In genomic region chr17:75078097-75079022, GRCh38 we compare ENCODE assay signal across 9 cellular contexts. TPM values are rescaled to one million over a fixed set of nuclear protein-coding genes. Genes with fewer than 3 reads are reported as not detected.
DNase-seq lines count a peak whose midpoint lies in the region; ATAC-seq and TF ChIP-seq lines count a peak whose summit lies in the region.
"Had no signal": no experiment of that assay in that cellular context is flagged by ENCODE, and none has a peak within 500 bp of the region (broad histone marks: within the 10 kb centered on the region; RNA-seq: fewer than 3 reads in every experiment).

No MANE protein-coding gene starts in this region.

- H3K36me3 ChIP-seq in adrenal gland (replicated peaks in 1 of 2), result no peaks in the 10 kb centered on the region

- peak overlapping the region; percentile 51 for H3K27ac Mint-ChIP-seq in type B pancreatic cell

- WGBS in adrenal gland, 4 donors, result 32 to 54% (median 47%) methylated on average over 12 to 19 of the region's 19 CpGs

- TF ChIP-seq POLR2A in adrenal gland (IDR thresholded peaks at IDR 0.05), result no peak

- H3K4me1 Mint-ChIP-seq in type B pancreatic cell (ENCODE audit: unreplicated experiment), result peaks cover 10% of the 10 kb centered on the region

- peaks cover 14 to 35% of the 10 kb centered on the region in 2 donors for H3K4me1 ChIP-seq in adrenal gland (replicated peaks in 1 of 2)

- ATAC-seq in HG02642 (IDR thresholded peaks at IDR 0.05; ENCODE audit: poor library complexity, unreplicated experiment) (peak; percentile 39), HG03039 (IDR thresholded peaks at IDR 0.05; ENCODE audit: unreplicated experiment) (no peak)

- H3K27ac ChIP-seq in adrenal gland, result peak overlapping the region in 2 of 5 donors; percentile 8 to 38
- H3K27ac ChIP-seq: VCaP had no signal

- H3K4me3 Mint-ChIP-seq in type B pancreatic cell, result no peak overlapping the region

- no peaks in the 10 kb centered on the region for H3K36me3 Mint-ChIP-seq in type B pancreatic cell

- H3K27me3 Mint-ChIP-seq in type B pancreatic cell, result no peaks in the 10 kb centered on the region

- DNase-seq in GM04504 (ENCODE audit: low read depth) (peak; percentile 45), adrenal gland (peak in 5 of 7 donors; percentile 44 to 63 (median 47)), kidney tubule cell (ENCODE audit: low spot score) (peak; percentile 95), type B pancreatic cell (ENCODE audit: extremely low spot score, unreplicated experiment) (no peak), OCI-M1 (lab: John Stamatoyannopoulos, UW) (no peak), NCI-H187 (lab: John Stamatoyannopoulos, UW) (no peak)

- intact Hi-C loops in adrenal gland (cut with DNase I), result no loop called here

- H3K27me3 ChIP-seq in adrenal gland, result no peaks in the 10 kb centered on the region

- no peaks in the 10 kb centered on the region for H3K9me3 Mint-ChIP-seq in type B pancreatic cell

- no peak overlapping the region for H3K4me3 ChIP-seq in adrenal gland

- no peak for TF ChIP-seq CTCF in adrenal gland (IDR thresholded peaks at IDR 0.05)
- no peak for TF ChIP-seq CTCF in type B pancreatic cell (conservative IDR thresholded peaks at IDR 0.05)

- no peaks in the 10 kb centered on the region for H3K9me3 ChIP-seq in adrenal gland (replicated peaks in 1 of 3)

RNA-seq across cellular contexts. Expression of gene SLC16A5, which starts 9.4 kb away (rescaled TPM):
- total RNA-seq in adrenal gland (1 to 10 TPM in 7 of 8 donors, under 1 TPM in 1; 0.91 to 3.0 (median 1.7) TPM), type B pancreatic cell (ENCODE audit: low replicate concordance) (16.4 and 42.0 TPM in 2 replicates)
- polyA plus RNA-seq in adrenal gland, result 1 to 10 TPM in 2 of 3 donors, under 1 TPM in 1; 0.77 to 3.9 (median 2.1) TPM

RNA-seq across cellular contexts. Expression of gene KCTD2, which starts 31.3 kb away (rescaled TPM):
- total RNA-seq in adrenal gland (10 to 100 TPM; 38.2 to 49.2 (median 41.8) TPM), type B pancreatic cell (ENCODE audit: low replicate concordance) (22.3 and 26.1 TPM in 2 replicates)
- polyA plus RNA-seq in adrenal gland, result 10 to 100 TPM; 20.6 to 52.4 (median 24.3) TPM

RNA-seq across cellular contexts. Expression of gene ARMC7, which starts 31.4 kb away (rescaled TPM):
- total RNA-seq in adrenal gland, result 10 to 100 TPM in 1 of 8 donors, 1 to 10 TPM in 7; 4.9 to 13.8 (median 9.0) TPM
- 1 to 10 TPM; 5.5 to 7.1 (median 5.8) TPM for polyA plus RNA-seq in adrenal gland
- 14.0 and 19.7 TPM in 2 replicates for total RNA-seq in type B pancreatic cell (ENCODE audit: low replicate concordance)

RNA-seq across cellular contexts. Expression of gene ATP5PD, which starts 31.6 kb away (rescaled TPM):
- total RNA-seq in adrenal gland (100 to 1,000 TPM; 215 to 452 (median 276) TPM), type B pancreatic cell (ENCODE audit: low replicate concordance) (239 and 287 TPM in 2 replicates)
- polyA plus RNA-seq in adrenal gland, result 100 to 1,000 TPM; 393 to 826 (median 646) TPM

RNA-seq across cellular contexts. Expression of gene NT5C, which starts 53.2 kb away (rescaled TPM):
- total RNA-seq in adrenal gland (100 to 1,000 TPM in 1 of 8 donors, 10 to 100 TPM in 7; 33.4 to 112 (median 62.9) TPM), type B pancreatic cell (ENCODE audit: low replicate concordance) (33.6 and 40.7 TPM in 2 replicates)
- 100 to 1,000 TPM in 2 of 3 donors, 10 to 100 TPM in 1; 20.6 to 124 (median 114) TPM for polyA plus RNA-seq in adrenal gland

Comparison
In these comparisons a context has a peak if more than half of its experiments do, and no peak if none do; other contexts are left out.
1. DNase-seq: peak in GM04504 (single experiment), adrenal gland (5 of 7) and kidney tubule cell (single experiment); none in type B pancreatic cell (single experiment), OCI-M1 (single experiment) and NCI-H187 (0 of 2).